In genomic region chr2:127386764-127387654, GRCh38 we compare ENCODE assay signal across 8 cellular contexts. TPM values are rescaled to one million over a fixed set of nuclear protein-coding genes. Genes with fewer than 3 reads are reported as not detected.
DNase-seq lines count a peak whose midpoint lies in the region; ATAC-seq and TF ChIP-seq lines count a peak whose summit lies in the region.

No MANE protein-coding gene starts in this region.

- H3K36me3 ChIP-seq in A673 (ENCODE audit: insufficient read depth, low read length, poor library complexity, severe bottlenecking) (no peaks in the 10 kb centered on the region), kidney epithelial cell (ENCODE audit: control insufficient read depth, insufficient read depth, low read length) (no peaks in the 10 kb centered on the region)

- POLR2A ChIA-PET in A673 (lab: Charles Lee; ENCODE audit: low non-redundant PET), result no interaction called here

- H3K9me3 ChIP-seq in A673 (ENCODE audit: low read depth, low read length, poor library complexity, severe bottlenecking), result no peaks in the 10 kb centered on the region

- H3K4me1 Mint-ChIP-seq in central memory CD8-positive, alpha-beta T cell, result peaks cover 64% of the 10 kb centered on the region

- CTCF ChIA-PET in A673 (lab: Charles Lee), result no interaction called here

- peak overlapping the region; percentile 100 for H3K27ac ChIP-seq in A673 (ENCODE audit: low read depth, low read length, poor library complexity, severe bottlenecking)

- intact Hi-C loops in A673 (cut with micrococcal nuclease; ENCODE audit: unreplicated experiment), result no loop called here

- H3K27ac Mint-ChIP-seq in central memory CD8-positive, alpha-beta T cell (ENCODE audit: low read depth), result peak overlapping the region; percentile 99

- H3K36me3 Mint-ChIP-seq in central memory CD8-positive, alpha-beta T cell (ENCODE audit: insufficient read depth), result peaks cover 35% of the 10 kb centered on the region

- H3K4me1 ChIP-seq in A673 (ENCODE audit: insufficient read depth, low read length, poor library complexity, severe bottlenecking), result peaks cover 17% of the 10 kb centered on the region

- H3K4me3 ChIP-seq in A673 (ENCODE audit: low read depth, low read length, poor library complexity, severe bottlenecking) (peak overlapping the region; percentile 95), kidney epithelial cell (ENCODE audit: low read depth, low read length) (peak overlapping the region; percentile 96)

- H3K27me3 ChIP-seq in A673 (replicated peaks; ENCODE audit: insufficient read depth, low read depth, low read length, poor library complexity) (no peaks in the 10 kb centered on the region), kidney epithelial cell (ENCODE audit: control insufficient read depth, insufficient read depth, low read length) (no peaks in the 10 kb centered on the region)

- TSS peak; percentile 65 for BruUV-seq in A673 (replicated peaks; lab: Mats Ljungman, UMichigan)

- DNase-seq in A673 (ENCODE audit: low spot score) (peak; percentile 92), NCI-H226 (peak; percentile 78), kidney epithelial cell (ENCODE audit: low read depth) (no peak)
- peak; percentile 65 to 79 for DNase-seq in central memory CD8-positive, alpha-beta T cell (ENCODE audit: low spot score in 2 of 2)
- peak; percentile 86 for DNase-seq in stimulated activated CD4-positive, alpha-beta T cell treated with anti-CD3 and anti-CD28 coated beads, Interleukin-15, amount 100 ng/mL, for 24 hours

- H3K4me3 Mint-ChIP-seq in central memory CD8-positive, alpha-beta T cell, result peak overlapping the region; percentile 86

- ATAC-seq in GM18870 (IDR thresholded peaks at IDR 0.05; ENCODE audit: unreplicated experiment) (peak; percentile 34), HG03135 (IDR thresholded peaks at IDR 0.05; ENCODE audit: unreplicated experiment) (peak; percentile 68)
- peak; percentile 74 to 76 for ATAC-seq in activated CD4-positive, CD25-positive, alpha-beta regulatory T cell treated with anti-CD3 and anti-CD28 coated beads, Interleukin-2, amount 50 U/mL, for 24 hours
- ATAC-seq in central memory CD8-positive, alpha-beta T cell (replicated peaks; ENCODE audit: extremely low read depth, poor library complexity, severe bottlenecking), result peak; percentile 69

- no peak for TF ChIP-seq CTCF in A673 (conservative IDR thresholded peaks at IDR 0.05; ENCODE audit: low read depth, low read length)
- TF ChIP-seq CTCF in kidney epithelial cell (IDR thresholded peaks at IDR 0.05; ENCODE audit: insufficient read depth, low read length, poor library complexity, severe bottlenecking), result no peak

- no peaks in the 10 kb centered on the region for H3K9me3 Mint-ChIP-seq in central memory CD8-positive, alpha-beta T cell

- no peaks in the 10 kb centered on the region for H3K27me3 Mint-ChIP-seq in central memory CD8-positive, alpha-beta T cell

RNA-seq across cellular contexts. Expression of gene MAP3K2, which starts 0.8 kb away (rescaled TPM):
- 54.8 and 55.1 TPM in 2 replicates for total RNA-seq in A673 (2021)
- total RNA-seq in kidney epithelial cell, result 42.2 and 59.4 TPM in 2 replicates

RNA-seq across cellular contexts. Expression of gene PROC, which starts 31.2 kb away (rescaled TPM):
- total RNA-seq in A673 (2021) (0.37 TPM in 1 of 2 replicates, not detected in the other), kidney epithelial cell (1.4 and 2.9 TPM in 2 replicates)
